Comparison of ENCODE assay signal across 14 cellular contexts in genomic region chr3:197168606-197169005, GRCh38.
A peak's percentile ranks its signal among the peaks of the same experiment; 100 is the strongest.
DNase-seq lines count a peak whose midpoint lies in the region; ATAC-seq and TF ChIP-seq lines count a peak whose summit lies in the region.
"Had no signal": no experiment of that assay in that cellular context is flagged by ENCODE, and none has a peak within 500 bp of the region (broad histone marks: within the 10 kb centered on the region; RNA-seq: fewer than 3 reads in every experiment).

No MANE protein-coding gene starts in this region.

- intact Hi-C loops in activated CD8-positive, alpha-beta T cell treated with anti-CD3 and anti-CD28 coated beads for 36 hours (cut with micrococcal nuclease) = no loop called here
- intact Hi-C loops in esophagus squamous epithelium (cut with DNase I) = no loop called here

- H3K27me3 Mint-ChIP-seq in activated CD8-positive, alpha-beta T cell treated with anti-CD3 and anti-CD28 coated beads, Interleukin-2, amount 10 ng/mL, durations not matched to agents 7 days and 5 days (ENCODE audit: low read depth) = no peaks in the 10 kb centered on the region
- no peaks in the 10 kb centered on the region for H3K27me3 Mint-ChIP-seq in activated CD8-positive, alpha-beta T cell treated with anti-CD3 and anti-CD28 coated beads for 36 hours
- H3K27me3 Mint-ChIP-seq in CD8-positive, alpha-beta memory T cell = no peaks in the 10 kb centered on the region
- H3K27me3 Mint-ChIP-seq: activated B cell treated with CpG ODN at 0.5 μM for 24 hours; effector memory CD8-positive, alpha-beta T cell had no signal

- H3K27ac ChIP-seq in esophagus squamous epithelium = no peak overlapping the region
- no peak overlapping the region for H3K27ac ChIP-seq in CD8-positive, alpha-beta memory T cell (ENCODE audit: low read depth, low read length)
- H3K27ac ChIP-seq: ovary, PC-9 had no signal

- POLR2A ChIA-PET in activated CD8-positive, alpha-beta T cell treated with anti-CD3 and anti-CD28 coated beads, Interleukin-2, amount 10 ng/mL, durations not matched to agents 7 days and 5 days (lab: Charles Lee) = no interaction called here
- POLR2A ChIA-PET in activated CD8-positive, alpha-beta T cell treated with anti-CD3 and anti-CD28 coated beads for 36 hours (lab: Charles Lee) = no interaction called here
- POLR2A ChIA-PET in CD8-positive, alpha-beta memory T cell (lab: Charles Lee) = no interaction called here

- H3K4me1 ChIP-seq in adipocyte (ENCODE audit: control insufficient read depth, insufficient read depth, low read length) (peaks cover 12% of the 10 kb centered on the region), esophagus squamous epithelium (no peaks in the 10 kb centered on the region)
- no peaks in the 10 kb centered on the region for H3K4me1 ChIP-seq in CD8-positive, alpha-beta memory T cell (ENCODE audit: insufficient read depth, low read length)

- H3K4me1 Mint-ChIP-seq in activated CD8-positive, alpha-beta T cell treated with anti-CD3 and anti-CD28 coated beads, Interleukin-2, amount 10 ng/mL, durations not matched to agents 7 days and 5 days (ENCODE audit: low read depth) = no peaks in the 10 kb centered on the region
- peaks cover 14% of the 10 kb centered on the region for H3K4me1 Mint-ChIP-seq in activated CD8-positive, alpha-beta T cell treated with anti-CD3 and anti-CD28 coated beads for 36 hours (ENCODE audit: low read depth)
- peaks cover 18 to 48% (median 46%) of the 10 kb centered on the region in 3 donors for H3K4me1 Mint-ChIP-seq in CD8-positive, alpha-beta memory T cell
- H3K4me1 Mint-ChIP-seq: activated B cell treated with CpG ODN at 0.5 μM for 24 hours had no signal

- 65 to 70% methylated on average over 2 of the region's 2 CpGs for WGBS in esophagus squamous epithelium, 2 donors

- no peak overlapping the region for H3K4me3 Mint-ChIP-seq in activated CD8-positive, alpha-beta T cell treated with anti-CD3 and anti-CD28 coated beads, Interleukin-2, amount 10 ng/mL, durations not matched to agents 7 days and 5 days
- no peak overlapping the region for H3K4me3 Mint-ChIP-seq in activated CD8-positive, alpha-beta T cell treated with anti-CD3 and anti-CD28 coated beads for 36 hours
- no peak overlapping the region for H3K4me3 Mint-ChIP-seq in CD8-positive, alpha-beta memory T cell
- H3K4me3 Mint-ChIP-seq: activated B cell treated with CpG ODN at 0.5 μM for 24 hours; effector memory CD8-positive, alpha-beta T cell had no signal

- H3K9me3 Mint-ChIP-seq in activated CD8-positive, alpha-beta T cell treated with anti-CD3 and anti-CD28 coated beads, Interleukin-2, amount 10 ng/mL, durations not matched to agents 7 days and 5 days (ENCODE audit: insufficient read depth) = no peaks in the 10 kb centered on the region
- no peaks in the 10 kb centered on the region for H3K9me3 Mint-ChIP-seq in activated CD8-positive, alpha-beta T cell treated with anti-CD3 and anti-CD28 coated beads for 36 hours
- H3K9me3 Mint-ChIP-seq in CD8-positive, alpha-beta memory T cell = no peaks in the 10 kb centered on the region
- H3K9me3 Mint-ChIP-seq: activated B cell treated with CpG ODN at 0.5 μM for 24 hours; effector memory CD8-positive, alpha-beta T cell had no signal

- H3K9me3 ChIP-seq in adipocyte (ENCODE audit: control insufficient read depth, low read length) = no peaks in the 10 kb centered on the region
- no peaks in the 10 kb centered on the region for H3K9me3 ChIP-seq in esophagus squamous epithelium
- H3K9me3 ChIP-seq in CD8-positive, alpha-beta memory T cell (ENCODE audit: low read length) = no peaks in the 10 kb centered on the region
- H3K9me3 ChIP-seq: BE2C, ovary had no signal

- no peak overlapping the region for H3K4me3 ChIP-seq in adipocyte (ENCODE audit: low read length)
- no peak overlapping the region for H3K4me3 ChIP-seq in esophagus squamous epithelium
- no peak overlapping the region for H3K4me3 ChIP-seq in CD8-positive, alpha-beta memory T cell (ENCODE audit: low read length)
- H3K4me3 ChIP-seq: ovary, PC-9 had no signal

- no peak overlapping the region for H3K27ac Mint-ChIP-seq in activated CD8-positive, alpha-beta T cell treated with anti-CD3 and anti-CD28 coated beads, Interleukin-2, amount 10 ng/mL, durations not matched to agents 7 days and 5 days
- no peak overlapping the region for H3K27ac Mint-ChIP-seq in activated CD8-positive, alpha-beta T cell treated with anti-CD3 and anti-CD28 coated beads for 36 hours
- H3K27ac Mint-ChIP-seq in CD8-positive, alpha-beta memory T cell = peak overlapping the region in 3 of 8 donors; percentile 1 to 62 (median 24)
- H3K27ac Mint-ChIP-seq: activated B cell treated with CpG ODN at 0.5 μM for 24 hours had no signal

- TF ChIP-seq CTCF in activated CD8-positive, alpha-beta T cell treated with anti-CD3 and anti-CD28 coated beads for 36 hours (IDR thresholded peaks at IDR 0.05) = no peak
- TF ChIP-seq CTCF in esophagus squamous epithelium (IDR thresholded peaks at IDR 0.05) = no peak

- no peak for DNase-seq in activated CD8-positive, alpha-beta T cell treated with anti-CD3 and anti-CD28 coated beads, Interleukin-2, amount 10 ng/mL, durations not matched to agents 7 days and 5 days
- no peak for DNase-seq in activated CD8-positive, alpha-beta T cell treated with anti-CD3 and anti-CD28 coated beads for 36 hours
- DNase-seq in adipocyte (ENCODE audit: low read depth) (peak; percentile 59), foreskin melanocyte (peak; percentile 51), esophagus squamous epithelium (lab: John Stamatoyannopoulos, UW) (no peak)
- DNase-seq in activated CD8-positive, alpha-beta memory T cell treated with anti-CD3 and anti-CD28 coated beads, Interleukin-2, amount 50 U/mL, for 48 hours = no peak
- DNase-seq in CD8-positive, alpha-beta memory T cell = no peak
- DNase-seq: activated B cell treated with CpG ODN at 0.5 μM for 24 hours; activated naive CD4-positive, alpha-beta T cell treated with anti-CD3 and anti-CD28 coated beads, Interleukin-2, amount 50 U/mL, for 16 hours; BE2C; effector memory CD8-positive, alpha-beta T cell; ovary; PC-9 had no signal

- H3K36me3 ChIP-seq in adipocyte (ENCODE audit: control insufficient read depth, insufficient read depth, low read length, severe bottlenecking) = no peaks in the 10 kb centered on the region
- peaks cover 0 to 25% (median 3%) of the 10 kb centered on the region in 3 donors for H3K36me3 ChIP-seq in esophagus squamous epithelium
- no peaks in the 10 kb centered on the region for H3K36me3 ChIP-seq in CD8-positive, alpha-beta memory T cell (ENCODE audit: insufficient read depth, low read length)
- H3K36me3 ChIP-seq: ovary had no signal

- no peak for TF ChIP-seq POLR2A in esophagus squamous epithelium (IDR thresholded peaks at IDR 0.05)

- CTCF ChIA-PET in activated CD8-positive, alpha-beta T cell treated with anti-CD3 and anti-CD28 coated beads, Interleukin-2, amount 10 ng/mL, durations not matched to agents 7 days and 5 days (lab: Charles Lee) = no interaction called here
- CTCF ChIA-PET in activated CD8-positive, alpha-beta T cell treated with anti-CD3 and anti-CD28 coated beads for 36 hours (lab: Charles Lee) = interaction anchor here (0.8 kb wide), 1 partner anchor 18 kb away, joined by 3 read pairs; no protein-coding TSS in a partner anchor
- CTCF ChIA-PET in CD8-positive, alpha-beta memory T cell (lab: Charles Lee) = no interaction called here

- ATAC-seq in activated CD8-positive, alpha-beta T cell treated with anti-CD3 and anti-CD28 coated beads, Interleukin-2, amount 10 ng/mL, durations not matched to agents 7 days and 5 days = peak; percentile 36
- ATAC-seq in activated CD8-positive, alpha-beta T cell treated with anti-CD3 and anti-CD28 coated beads for 36 hours = no peak
- no peak for ATAC-seq in GM18520 (IDR thresholded peaks at IDR 0.05; ENCODE audit: unreplicated experiment)
- ATAC-seq: effector memory CD8-positive, alpha-beta T cell had no signal

- H3K27me3 ChIP-seq in adipocyte (replicated peaks; ENCODE audit: control insufficient read depth, insufficient read depth, low read length) (no peaks in the 10 kb centered on the region), esophagus squamous epithelium (no peaks in the 10 kb centered on the region)
- no peaks in the 10 kb centered on the region for H3K27me3 ChIP-seq in CD8-positive, alpha-beta memory T cell (ENCODE audit: insufficient read depth, low read length, poor library complexity, severe bottlenecking)
- H3K27me3 ChIP-seq: BE2C, ovary had no signal

- peaks cover 17% of the 10 kb centered on the region for H3K36me3 Mint-ChIP-seq in activated CD8-positive, alpha-beta T cell treated with anti-CD3 and anti-CD28 coated beads, Interleukin-2, amount 10 ng/mL, durations not matched to agents 7 days and 5 days (ENCODE audit: low read depth)
- H3K36me3 Mint-ChIP-seq in activated CD8-positive, alpha-beta T cell treated with anti-CD3 and anti-CD28 coated beads for 36 hours (ENCODE audit: low read depth) = peaks cover 21% of the 10 kb centered on the region
- peaks cover 0 to 16% (median 14%) of the 10 kb centered on the region in 3 donors for H3K36me3 Mint-ChIP-seq in CD8-positive, alpha-beta memory T cell

- no peak overlapping the region for H3K9ac ChIP-seq in adipocyte (ENCODE audit: low read length)

Comparison
In these comparisons a context has a peak if more than half of its experiments do, and no peak if none do; other contexts are left out.
1. DNase-seq: peak in adipocyte (single experiment) and foreskin melanocyte (single experiment); none in activated CD8-positive, alpha-beta T cell treated with anti-CD3 and anti-CD28 coated beads, Interleukin-2, amount 10 ng/mL, durations not matched to agents 7 days and 5 days (single experiment), activated CD8-positive, alpha-beta T cell treated with anti-CD3 and anti-CD28 coated beads for 36 hours (single experiment), activated CD8-positive, alpha-beta memory T cell treated with anti-CD3 and anti-CD28 coated beads, Interleukin-2, amount 50 U/mL, for 48 hours (single experiment), esophagus squamous epithelium (single experiment) and CD8-positive, alpha-beta memory T cell (0 of 5).